ENCODE assay signal across 8 cellular contexts in the genomic region with DNA sequence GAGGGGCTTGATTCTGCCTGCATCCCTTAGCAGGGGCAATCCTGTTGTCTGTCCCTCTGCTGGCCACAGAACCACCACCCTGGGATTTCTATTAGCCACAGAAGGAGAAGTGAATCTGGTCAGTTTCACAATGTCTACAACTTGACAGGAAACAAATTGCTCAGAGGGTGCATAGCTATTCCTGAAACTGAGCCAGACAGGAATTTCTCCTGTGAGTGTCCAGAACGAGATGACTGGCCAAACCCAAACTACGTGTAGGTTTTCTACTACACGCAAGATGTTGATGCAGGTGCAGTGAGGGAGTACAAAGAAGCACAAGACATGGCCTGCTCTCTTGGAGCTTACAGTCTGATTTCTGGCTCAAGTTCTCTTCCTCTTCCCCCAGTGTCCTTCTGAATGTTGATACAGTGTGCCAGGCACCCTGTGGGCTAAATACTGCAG.
DNase-seq lines count a peak whose midpoint lies in the region; ATAC-seq and TF ChIP-seq lines count a peak whose summit lies in the region.

No MANE protein-coding gene starts in this region.

- H3K9me3 Mint-ChIP-seq in effector memory CD8-positive, alpha-beta T cell = no peaks in the 10 kb centered on the region

- H3K36me3 Mint-ChIP-seq in effector memory CD8-positive, alpha-beta T cell (ENCODE audit: insufficient read depth) = peaks cover 2% of the 10 kb centered on the region

- no peaks in the 10 kb centered on the region for H3K36me3 ChIP-seq in mesendoderm (ENCODE audit: control insufficient read depth, insufficient read depth, low read length)

- ATAC-seq in GM19455 (IDR thresholded peaks at IDR 0.05; ENCODE audit: unreplicated experiment) (peak; percentile 44), HG03521 (IDR thresholded peaks at IDR 0.05; ENCODE audit: unreplicated experiment) (peak; percentile 35)
- ATAC-seq in effector memory CD8-positive, alpha-beta T cell (replicated peaks) = no peak

- H3K4me3 ChIP-seq in AG09309 (ENCODE audit: control insufficient read depth, low read depth, low read length) (no peak overlapping the region), mesendoderm (ENCODE audit: low read length) (no peak overlapping the region)

- H3K56ac ChIP-seq in mesendoderm (ENCODE audit: low read length) = no peak overlapping the region

- H3K27me3 Mint-ChIP-seq in effector memory CD8-positive, alpha-beta T cell = peaks cover 0 to 39% of the 10 kb centered on the region in 2 donors

- no peaks in the 10 kb centered on the region for H3K79me2 ChIP-seq in mesendoderm (ENCODE audit: control insufficient read depth, insufficient read depth, low read length)

- H3K27ac ChIP-seq in mesendoderm (ENCODE audit: low read depth, low read length) = no peak overlapping the region

- no peak overlapping the region for H4K5ac ChIP-seq in mesendoderm (ENCODE audit: low read length)

- no peak overlapping the region for H3K9ac ChIP-seq in mesendoderm (ENCODE audit: low read length)

- no peak overlapping the region for H3K4me2 ChIP-seq in mesendoderm (ENCODE audit: low read length)

- no peak overlapping the region for H3K4me3 Mint-ChIP-seq in effector memory CD8-positive, alpha-beta T cell

- TF ChIP-seq CTCF in AG09309 (IDR thresholded peaks at IDR 0.05; ENCODE audit: control insufficient read depth, insufficient read depth, low read depth, low read length, missing control alignments) = peak; percentile 7

- H3K27me3 ChIP-seq in mesendoderm (ENCODE audit: insufficient read depth, low read length, poor library complexity) = no peaks in the 10 kb centered on the region

- H3K27ac Mint-ChIP-seq in effector memory CD8-positive, alpha-beta T cell = peak overlapping the region in 1 of 2 donors; percentile 68

- H3K79me1 ChIP-seq in mesendoderm (ENCODE audit: low read length) = no peaks in the 10 kb centered on the region

- no peak overlapping the region for H3K23ac ChIP-seq in mesendoderm (ENCODE audit: low read length)

- H3K4me1 Mint-ChIP-seq in effector memory CD8-positive, alpha-beta T cell (ENCODE audit: low read depth in 2 of 2) = peaks cover 21 to 30% of the 10 kb centered on the region in 2 donors

- no peak overlapping the region for H3K4ac ChIP-seq in mesendoderm (ENCODE audit: low read depth, low read length)

- H4K8ac ChIP-seq in mesendoderm (ENCODE audit: low read depth, low read length) = no peak overlapping the region

- DNase-seq in AG09309 (ENCODE audit: low read depth) (peak; percentile 23), dedifferentiated amniotic fluid mesenchymal stem cell (ENCODE audit: extremely low spot score) (peak; percentile 44), mesendoderm (no peak), NCI-H446 treated with DMSO at 0.1 percent for 48 hours (lab: John Stamatoyannopoulos, UW) (no peak)
- DNase-seq in effector memory CD8-positive, alpha-beta T cell = no peak
- DNase-seq in stimulated activated naive CD4-positive, alpha-beta T cell (lab: John Stamatoyannopoulos, UW) = no peak

- no peak overlapping the region for H3K18ac ChIP-seq in mesendoderm (ENCODE audit: low read length)

- no peak overlapping the region for H2BK120ac ChIP-seq in mesendoderm (ENCODE audit: low read depth, low read length)

- no peak overlapping the region for H2BK5ac ChIP-seq in mesendoderm (ENCODE audit: low read length)

- WGBS in mesendoderm (ENCODE audit: extremely low coverage, insufficient coverage, low lambda C conversion rate) = no CpG with 5 or more reads among the region's 3 CpGs

- H3K4me1 ChIP-seq in mesendoderm (ENCODE audit: control insufficient read depth, low read depth, low read length) = no peaks in the 10 kb centered on the region

- no peak overlapping the region for H2BK15ac ChIP-seq in mesendoderm (replicated peaks; ENCODE audit: low read depth)

- H2AK5ac ChIP-seq in mesendoderm (ENCODE audit: low read length) = no peak overlapping the region

Comparison
In these comparisons a context has a peak if more than half of its experiments do, and no peak if none do; other contexts are left out.
1. DNase-seq: peak in AG09309 (single experiment) and dedifferentiated amniotic fluid mesenchymal stem cell (single experiment); none in mesendoderm (single experiment), NCI-H446 treated with DMSO at 0.1 percent for 48 hours (single experiment), effector memory CD8-positive, alpha-beta T cell (0 of 3) and stimulated activated naive CD4-positive, alpha-beta T cell (0 of 6).